Comparison of ENCODE assay signal across 29 cellular contexts in the genomic region with DNA sequence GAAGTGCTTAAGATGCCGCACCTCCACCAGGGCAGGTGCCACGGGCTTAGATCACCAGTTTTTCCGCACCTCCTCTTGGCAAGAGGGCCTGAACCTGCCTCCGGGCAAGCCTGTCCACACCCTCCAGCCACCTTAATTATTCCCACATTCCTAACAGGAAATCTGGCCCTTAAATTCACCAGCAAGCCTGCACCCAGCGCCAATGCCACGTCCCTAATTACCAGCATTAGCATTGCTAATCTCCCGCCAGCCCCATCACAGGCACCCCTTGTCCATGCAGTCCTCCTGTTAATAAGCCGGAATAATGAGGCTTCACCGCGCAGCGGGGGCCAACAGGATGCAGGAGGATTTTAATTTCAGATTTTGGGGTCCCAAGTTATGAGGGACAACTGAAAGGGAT.
"Had no signal": no experiment of that assay in that cellular context is flagged by ENCODE, and none has a peak within 500 bp of the region (broad histone marks: within the 10 kb centered on the region; RNA-seq: fewer than 3 reads in every experiment).

No MANE protein-coding gene starts in this region.

- H3K9me3 Mint-ChIP-seq: activated T-cell treated with anti-CD3 and anti-CD28 coated beads, Interleukin-2, amount 50 U/mL, for 24 hours; activated T-helper 2 cell treated with anti-CD3 and anti-CD28 coated beads, Interferon-gamma antibody, Interleukin-2, Interleukin-4, amounts not matched to agents 10 μg/mL and 5 μg/mL and 100 μg/mL, durations not matched to agents 14 hours and 24 hours and 36 hours; nephron progenitor cell; T-helper 2 cell treated with Interferon-gamma antibody and Interleukin-4, amounts not matched to agents 5 μg/mL and 100 μg/mL, for 36 hours had no signal

- H3K4me3 ChIP-seq: adrenal gland, ascending aorta, breast epithelium, coronary artery, gastroesophageal sphincter, mucosa of descending colon, right lobe of liver, skin epidermis, stomach, suprapubic skin, tibial nerve had no signal

- H3K27ac ChIP-seq: adrenal gland, ascending aorta, breast epithelium, coronary artery, epithelial cell of prostate, gastroesophageal sphincter, right lobe of liver, skin epidermis, stomach, suprapubic skin, tibial nerve, WERI-Rb-1 had no signal

- DNase-seq: activated CD4-positive, alpha-beta T cell treated with anti-CD3 and anti-CD28 coated beads for 1 hour; activated CD8-positive, alpha-beta memory T cell treated with anti-CD3 and anti-CD28 coated beads for 24 hours; activated CD8-positive, alpha-beta memory T cell treated with anti-CD3 and anti-CD28 coated beads, Interleukin-2, amount 50 U/mL, for 4 hours; activated naive CD4-positive, alpha-beta T cell; activated T-cell treated with anti-CD3 and anti-CD28 coated beads, Interleukin-2, amount 50 U/mL, for 24 hours; adrenal gland; cerebellar nuclear complex; head of caudate nucleus; hypothalamus; left cardiac atrium; mesenchymal stem cell; nephron progenitor cell; nucleus accumbens; stimulated activated CD4-positive, alpha-beta T cell treated with anti-CD3 and anti-CD28 coated beads, Interleukin-1b, Interleukin-23, amount 100 ng/mL, for 48 hours; stomach; WERI-Rb-1 had no signal

- H3K27me3 ChIP-seq: adrenal gland, ascending aorta, right lobe of liver had no signal

- H3K36me3 Mint-ChIP-seq: activated naive CD8-positive, alpha-beta T cell had no signal

- H3K27me3 Mint-ChIP-seq: activated naive CD8-positive, alpha-beta T cell; activated T-cell treated with anti-CD3 and anti-CD28 coated beads, Interleukin-2, amount 50 U/mL, for 24 hours had no signal

- ATAC-seq: gastroesophageal sphincter, left cardiac atrium, mucosa of descending colon, right lobe of liver had no signal

- H3K9me3 ChIP-seq: adrenal gland, ascending aorta, breast epithelium, gastroesophageal sphincter, mucosa of descending colon, right lobe of liver, stomach, suprapubic skin, tibial nerve had no signal

- H3K4me3 Mint-ChIP-seq: activated naive CD8-positive, alpha-beta T cell; activated T-cell treated with anti-CD3 and anti-CD28 coated beads, Interleukin-2, amount 50 U/mL, for 24 hours; nephron progenitor cell; T-helper 2 cell treated with Interferon-gamma antibody and Interleukin-4, amounts not matched to agents 5 μg/mL and 100 μg/mL, for 36 hours had no signal

- H3K27ac Mint-ChIP-seq: activated naive CD8-positive, alpha-beta T cell; activated T-cell treated with anti-CD3 and anti-CD28 coated beads, Interleukin-2, amount 50 U/mL, for 24 hours; activated T-helper 2 cell treated with anti-CD3 and anti-CD28 coated beads, Interferon-gamma antibody, Interleukin-2, Interleukin-4, amounts not matched to agents 10 μg/mL and 5 μg/mL and 100 μg/mL, durations not matched to agents 14 hours and 24 hours and 36 hours; nephron progenitor cell; T-helper 2 cell treated with Interferon-gamma antibody and Interleukin-4, amounts not matched to agents 5 μg/mL and 100 μg/mL, for 36 hours had no signal

- H3K36me3 ChIP-seq: adrenal gland, ascending aorta, breast epithelium, gastroesophageal sphincter, right lobe of liver, stomach, suprapubic skin, tibial nerve had no signal

- H3K4me1 ChIP-seq: adrenal gland, ascending aorta, breast epithelium, gastroesophageal sphincter, right lobe of liver, stomach, suprapubic skin, tibial nerve had no signal
